8 cellular contexts compared by ENCODE assay signal in the genomic region with DNA sequence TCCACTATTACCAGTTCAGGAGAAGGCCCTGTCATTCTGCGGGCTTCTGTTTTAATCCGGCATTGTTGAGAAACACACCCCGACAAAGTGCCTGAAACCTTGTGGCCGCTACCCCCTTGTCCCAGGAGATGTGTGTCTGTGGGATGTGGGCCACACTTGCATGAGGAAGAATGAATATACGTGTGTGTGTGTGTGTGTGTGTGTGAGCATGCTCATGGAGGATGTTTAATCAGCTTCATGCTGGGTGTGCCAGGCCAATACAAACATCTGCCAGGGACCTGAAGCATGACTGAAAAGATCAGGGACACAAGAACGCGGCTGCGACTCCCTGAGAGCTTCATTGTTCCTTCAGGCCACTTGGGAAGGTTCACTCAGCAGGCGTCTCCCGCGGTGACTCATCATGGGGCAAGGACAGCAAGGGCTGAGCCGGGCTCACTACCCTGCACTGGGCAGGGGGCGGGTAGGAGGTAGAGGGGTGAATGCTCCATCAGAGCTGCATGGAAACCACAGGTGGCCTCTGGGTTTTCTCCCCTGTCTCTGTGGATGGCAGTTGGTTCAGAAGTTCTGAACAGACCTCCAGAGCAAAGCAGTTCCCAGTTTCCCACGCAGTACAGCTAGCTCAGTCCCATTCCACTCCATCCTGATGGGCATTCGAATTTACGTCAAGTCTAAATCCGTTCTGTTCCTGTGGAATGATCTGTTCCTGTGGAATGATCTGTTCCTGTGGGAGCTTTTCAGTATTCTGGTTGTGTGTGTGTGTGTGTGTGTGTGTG. TPM values are rescaled to one million over a fixed set of nuclear protein-coding genes. Genes with fewer than 3 reads are reported as not detected.
DNase-seq lines count a peak whose midpoint lies in the region; ATAC-seq and TF ChIP-seq lines count a peak whose summit lies in the region.

No MANE protein-coding gene starts in this region.

- no peaks in the 10 kb centered on the region for H3K36me3 ChIP-seq in prostate gland

- TF ChIP-seq POLR2A in prostate gland (IDR thresholded peaks at IDR 0.05), result peak; percentile 74

- peaks cover 77% of the 10 kb centered on the region for H3K4me1 Mint-ChIP-seq in activated T-helper 1 cell treated with anti-CD3 and anti-CD28 coated beads, Interleukin-12 subunit alpha, Interleukin-12 subunit beta, Interleukin-2, Interleukin-4 antibody, amounts not matched to agents 30 ng/mL and 10 ng/mL and 1 ng/mL, durations not matched to agents 14 hours and 24 hours and 36 hours (ENCODE audit: low read depth)

- H3K4me3 Mint-ChIP-seq in activated T-helper 1 cell treated with anti-CD3 and anti-CD28 coated beads, Interleukin-12 subunit alpha, Interleukin-12 subunit beta, Interleukin-2, Interleukin-4 antibody, amounts not matched to agents 30 ng/mL and 10 ng/mL and 1 ng/mL, durations not matched to agents 14 hours and 24 hours and 36 hours, result peak overlapping the region; percentile 47

- intact Hi-C loops in activated T-helper 1 cell treated with anti-CD3 and anti-CD28 coated beads, Interleukin-12 subunit alpha, Interleukin-12 subunit beta, Interleukin-2, Interleukin-4 antibody, amounts not matched to agents 30 ng/mL and 10 ng/mL and 1 ng/mL, durations not matched to agents 14 hours and 24 hours and 36 hours (cut with micrococcal nuclease), result no loop called here
- intact Hi-C loops in cardiac septum (cut with DNase I), result loop anchor here (2.0 kb wide), 1 partner anchor 15 kb away; no protein-coding TSS in a partner anchor
- intact Hi-C loops in prostate gland (cut with DNase I), result loop anchor here (2.0 kb wide), 1 partner anchor 15 kb away; no protein-coding TSS in a partner anchor

- ATAC-seq in HG03175 (IDR thresholded peaks at IDR 0.05; ENCODE audit: unreplicated experiment), result no peak

- peak overlapping the region; percentile 94 for H3K27ac Mint-ChIP-seq in activated T-helper 1 cell treated with anti-CD3 and anti-CD28 coated beads, Interleukin-12 subunit alpha, Interleukin-12 subunit beta, Interleukin-2, Interleukin-4 antibody, amounts not matched to agents 30 ng/mL and 10 ng/mL and 1 ng/mL, durations not matched to agents 14 hours and 24 hours and 36 hours

- H3K9me3 Mint-ChIP-seq in activated T-helper 1 cell treated with anti-CD3 and anti-CD28 coated beads, Interleukin-12 subunit alpha, Interleukin-12 subunit beta, Interleukin-2, Interleukin-4 antibody, amounts not matched to agents 30 ng/mL and 10 ng/mL and 1 ng/mL, durations not matched to agents 14 hours and 24 hours and 36 hours, result no peaks in the 10 kb centered on the region

- WGBS in prostate gland, result 19% methylated on average over 17 of the region's 17 CpGs

- H3K4me1 ChIP-seq in prostate gland (replicated peaks), result peaks cover 62% of the 10 kb centered on the region

- CTCF ChIA-PET in GM10248 (lab: Yijun Ruan, JAX), result interaction anchor here (1.2 to 7.1 kb wide), 10 partner anchors 13 to 162 kb away, joined by 3 to 117 read pairs (median 4); no protein-coding TSS in a partner anchor

- H3K27ac ChIP-seq in prostate gland, result peak overlapping the region; percentile 98 to 100

- TF ChIP-seq CTCF in GM10248 (IDR thresholded peaks at IDR 0.05; ENCODE audit: control extremely low read depth, extremely low read depth, low read depth, missing control alignments) (no peak), prostate gland (IDR thresholded peaks at IDR 0.05) (peak in 1 of 4 experiments; percentile 14)

- POLR2A ChIA-PET in GM10248 (lab: Yijun Ruan, JAX), result interaction anchor here (1.0 to 25.7 kb wide), 5 partner anchors 11 to 71 kb away, joined by 3 to 620 read pairs (median 22); a partner anchor contains a TSS

- no peak overlapping the region for H3K4me3 ChIP-seq in prostate gland

- H3K27me3 ChIP-seq in prostate gland (replicated peaks; ENCODE audit: insufficient read depth), result no peaks in the 10 kb centered on the region

- H3K27me3 Mint-ChIP-seq in activated T-helper 1 cell treated with anti-CD3 and anti-CD28 coated beads, Interleukin-12 subunit alpha, Interleukin-12 subunit beta, Interleukin-2, Interleukin-4 antibody, amounts not matched to agents 30 ng/mL and 10 ng/mL and 1 ng/mL, durations not matched to agents 14 hours and 24 hours and 36 hours (ENCODE audit: insufficient read depth), result no peaks in the 10 kb centered on the region

- peaks cover 4% of the 10 kb centered on the region for H3K36me3 Mint-ChIP-seq in activated T-helper 1 cell treated with anti-CD3 and anti-CD28 coated beads, Interleukin-12 subunit alpha, Interleukin-12 subunit beta, Interleukin-2, Interleukin-4 antibody, amounts not matched to agents 30 ng/mL and 10 ng/mL and 1 ng/mL, durations not matched to agents 14 hours and 24 hours and 36 hours (ENCODE audit: low read depth)

- DNase-seq in GM10248 (ENCODE audit: extremely low spot score), result peak; percentile 15
- peak; percentile 99 for DNase-seq in NCI-H146 (lab: John Stamatoyannopoulos, UW)
- DNase-seq in activated T-helper 1 cell treated with anti-CD3 and anti-CD28 coated beads, Interleukin-12 subunit alpha, Interleukin-12 subunit beta, Interleukin-2, Interleukin-4 antibody, amounts not matched to agents 30 ng/mL and 10 ng/mL and 1 ng/mL, durations not matched to agents 14 hours and 24 hours and 36 hours (ENCODE audit: low spot score), result no peak
- DNase-seq in cardiac septum (ENCODE audit: low spot score), result peak; percentile 91
- peak; percentile 94 for DNase-seq in prostate gland (ENCODE audit: low spot score)
- DNase-seq in HuH-7 (ENCODE audit: low spot score), result no peak
- DNase-seq in OCI-M1 (lab: John Stamatoyannopoulos, UW), result no peak

- H3K9me3 ChIP-seq in prostate gland, result no peaks in the 10 kb centered on the region

RNA-seq across cellular contexts. Expression of a gene that starts 7.0 kb away (rescaled TPM):
- total RNA-seq in activated T-helper 1 cell treated with anti-CD3 and anti-CD28 coated beads, Interleukin-12 subunit alpha, Interleukin-12 subunit beta, Interleukin-2, Interleukin-4 antibody, amounts not matched to agents 30 ng/mL and 10 ng/mL and 1 ng/mL, durations not matched to agents 14 hours and 24 hours and 36 hours, result 5,323 and 5,421 TPM in 2 replicates
- 9,850 TPM for total RNA-seq in cardiac septum
- total RNA-seq in prostate gland, result 1,000 to 10,000 TPM; 5,964 to 9,097 TPM

RNA-seq across cellular contexts. Expression of a gene that starts 33.1 kb away (rescaled TPM):
- total RNA-seq in activated T-helper 1 cell treated with anti-CD3 and anti-CD28 coated beads, Interleukin-12 subunit alpha, Interleukin-12 subunit beta, Interleukin-2, Interleukin-4 antibody, amounts not matched to agents 30 ng/mL and 10 ng/mL and 1 ng/mL, durations not matched to agents 14 hours and 24 hours and 36 hours, result 103 and 109 TPM in 2 replicates
- total RNA-seq in cardiac septum, result 60.2 TPM
- total RNA-seq in prostate gland, result 100 to 1,000 TPM; 125 to 177 TPM

Comparison
In these comparisons a context has a peak if more than half of its experiments do, and no peak if none do; other contexts are left out.
1. DNase-seq: peak in GM10248 (single experiment), NCI-H146 (single experiment), cardiac septum (single experiment) and prostate gland (single experiment); none in activated T-helper 1 cell treated with anti-CD3 and anti-CD28 coated beads, Interleukin-12 subunit alpha, Interleukin-12 subunit beta, Interleukin-2, Interleukin-4 antibody, amounts not matched to agents 30 ng/mL and 10 ng/mL and 1 ng/mL, durations not matched to agents 14 hours and 24 hours and 36 hours (single experiment), HuH-7 (single experiment) and OCI-M1 (single experiment).